ENCODE assay signal across 22 cellular contexts in genomic region chr18:7775848-7776247, GRCh38.
DNase-seq lines count a peak whose midpoint lies in the region; ATAC-seq and TF ChIP-seq lines count a peak whose summit lies in the region.
"Had no signal": no experiment of that assay in that cellular context is flagged by ENCODE, and none has a peak within 500 bp of the region (broad histone marks: within the 10 kb centered on the region; RNA-seq: fewer than 3 reads in every experiment).

No MANE protein-coding gene starts in this region.

- H3K27ac ChIP-seq in mammary epithelial cell (ENCODE audit: insufficient read depth, low read depth, low read length): no peak overlapping the region
- H3K27ac ChIP-seq in breast epithelium: no peak overlapping the region
- H3K27ac ChIP-seq in upper lobe of left lung: no peak overlapping the region
- H3K27ac ChIP-seq: A549, C4-2B had no signal

- intact Hi-C loops in mammary epithelial cell (cut with micrococcal nuclease) (no loop called here), breast epithelium (cut with DNase I; ENCODE audit: low total_unique reads) (loop anchor here (5.0 kb wide), 1 partner anchor 114 kb away; no protein-coding TSS in a partner anchor), left colon (cut with DNase I, micrococcal nuclease) (no loop called here)

- H3K4me3 ChIP-seq in mammary epithelial cell (replicated peaks in 1 of 3; ENCODE audit: insufficient read depth in 1 of 3, low read depth in 2 of 3, low read length in 3 of 3): no peak overlapping the region
- no peak overlapping the region for H3K4me3 ChIP-seq in breast epithelium
- H3K4me3 ChIP-seq in Loucy (ENCODE audit: low read length, poor library complexity, severe bottlenecking): no peak overlapping the region
- H3K4me3 ChIP-seq in upper lobe of left lung: no peak overlapping the region
- H3K4me3 ChIP-seq: A549, GM12878, HAP-1 had no signal

- no peaks in the 10 kb centered on the region for H3K9me2 ChIP-seq in Loucy (replicated peaks; ENCODE audit: low read depth, low read length)

- H3K36me3 ChIP-seq in mammary epithelial cell (ENCODE audit: insufficient read depth, low read length): no peaks in the 10 kb centered on the region
- no peaks in the 10 kb centered on the region for H3K36me3 ChIP-seq in breast epithelium
- no peaks in the 10 kb centered on the region for H3K36me3 ChIP-seq in Loucy (ENCODE audit: insufficient read depth, low read length)
- peaks cover 0 to 5% (median 0%) of the 10 kb centered on the region in 4 donors for H3K36me3 ChIP-seq in upper lobe of left lung
- H3K36me3 ChIP-seq: BE2C, HAP-1 had no signal

- in situ Hi-C loops in mammary epithelial cell (cut with MboI; ENCODE audit: low sequenced_read_pairs in 2 of 2): loop anchor here (25.0 kb wide), 2 partner anchors 186 to 611 kb away; no protein-coding TSS in a partner anchor

- dilution Hi-C loops in mammary epithelial cell (cut with HindIII; ENCODE audit: low sequenced_read_pairs): no loop called here

- no peaks in the 10 kb centered on the region for H3F3A ChIP-seq in Loucy (ENCODE audit: low read depth)

- CTCF ChIA-PET in mammary epithelial cell (lab: Charles Lee; ENCODE audit: low non-redundant PET): no interaction called here

- H3K4me2 ChIP-seq in mammary epithelial cell (ENCODE audit: insufficient read depth, low read depth, low read length) (no peak overlapping the region), Loucy (ENCODE audit: low read depth, low read length, poor library complexity, severe bottlenecking) (peak overlapping the region; percentile 26)
- H3K4me2 ChIP-seq: A549 had no signal

- no peak for TF ChIP-seq EP300 in upper lobe of left lung (IDR thresholded peaks at IDR 0.05)

- H2AFZ ChIP-seq in mammary epithelial cell (ENCODE audit: low read depth, low read length) (no peak overlapping the region), Loucy (ENCODE audit: low read length) (no peak overlapping the region)

- no peak for TF ChIP-seq CTCF in mammary epithelial cell (conservative IDR thresholded peaks at IDR 0.05 in 1 of 2, IDR thresholded peaks at IDR 0.05 in 1 of 2; ENCODE audit: extremely low read depth in 1 of 2, insufficient read depth in 1 of 2, low read depth in 1 of 2, low read length in 2 of 2)
- no peak for TF ChIP-seq CTCF in breast epithelium (IDR thresholded peaks at IDR 0.05)
- TF ChIP-seq CTCF in Loucy (conservative IDR thresholded peaks at IDR 0.05; ENCODE audit: low read length): no peak
- TF ChIP-seq CTCF in upper lobe of left lung (IDR thresholded peaks at IDR 0.05): no peak

- no TSS peak for BruUV-seq in mammary epithelial cell (replicated peaks; lab: Mats Ljungman, UMichigan)

- DNase-seq in mammary epithelial cell (no peak), breast epithelium (ENCODE audit: low spot score in 2 of 2) (no peak), left colon (no peak), DMS 273 treated with DMSO at 0.1 percent for 48 hours (lab: John Stamatoyannopoulos, UW) (no peak), upper lobe of left lung (no peak)
- DNase-seq: 8988T; ACHN; AML-193; BE2C; Caco-2; CD4-positive, CD25-positive, alpha-beta regulatory T cell; CD8-positive, alpha-beta T cell; DND-41; GDM1; GOT3; HFFc6 had no signal

- H3K9ac ChIP-seq in mammary epithelial cell (ENCODE audit: insufficient read depth, low read length) (peak overlapping the region; percentile 7), Loucy (ENCODE audit: low read depth, low read length, poor library complexity, severe bottlenecking) (no peak overlapping the region)

- H3K9me3 ChIP-seq in mammary epithelial cell (replicated peaks; ENCODE audit: insufficient read depth, low read length): no peaks in the 10 kb centered on the region
- no peaks in the 10 kb centered on the region for H3K9me3 ChIP-seq in breast epithelium
- H3K9me3 ChIP-seq in Loucy (ENCODE audit: insufficient read depth, low read depth, low read length): no peaks in the 10 kb centered on the region
- no peaks in the 10 kb centered on the region for H3K9me3 ChIP-seq in upper lobe of left lung
- H3K9me3 ChIP-seq: A549, BE2C, Caco-2, HAP-1 had no signal

- no peaks in the 10 kb centered on the region for H3K27me3 ChIP-seq in mammary epithelial cell (ENCODE audit: insufficient read depth, low read length)
- no peaks in the 10 kb centered on the region for H3K27me3 ChIP-seq in breast epithelium
- H3K27me3 ChIP-seq in Loucy (ENCODE audit: insufficient read depth, low read length, poor library complexity, severe bottlenecking): no peaks in the 10 kb centered on the region
- no peaks in the 10 kb centered on the region for H3K27me3 ChIP-seq in upper lobe of left lung
- H3K27me3 ChIP-seq: BE2C had no signal

- H3K79me2 ChIP-seq in mammary epithelial cell (ENCODE audit: insufficient read depth, low read length) (peaks cover 2% of the 10 kb centered on the region), Loucy (ENCODE audit: insufficient read depth, low read length) (no peaks in the 10 kb centered on the region)

- H4K20me1 ChIP-seq in mammary epithelial cell (ENCODE audit: insufficient read depth, low read length): no peaks in the 10 kb centered on the region
- H4K20me1 ChIP-seq in Loucy (ENCODE audit: insufficient read depth, low read length, poor library complexity, severe bottlenecking): no peaks in the 10 kb centered on the region

- WGBS in mammary epithelial cell (ENCODE audit: low coverage, missing lambda C conversion rate): 68% methylated on average over 2 of the region's 2 CpGs
- 79 to 89% methylated on average over 2 of the region's 2 CpGs for WGBS in upper lobe of left lung, 2 donors

- ATAC-seq in left colon (peak; percentile 57), GM18861 (IDR thresholded peaks at IDR 0.05; ENCODE audit: unreplicated experiment) (no peak), upper lobe of left lung (ENCODE audit: low FRiP score in 2 of 2) (no peak)
- ATAC-seq: A549; CD8-positive, alpha-beta T cell; GM12878 had no signal

- no peak for TF ChIP-seq POLR2A in breast epithelium (IDR thresholded peaks at IDR 0.05)
- no peak for TF ChIP-seq POLR2A in upper lobe of left lung (IDR thresholded peaks at IDR 0.05)

- no peaks in the 10 kb centered on the region for H3K4me1 ChIP-seq in mammary epithelial cell (ENCODE audit: insufficient read depth, low read length)
- H3K4me1 ChIP-seq in breast epithelium: no peaks in the 10 kb centered on the region
- H3K4me1 ChIP-seq in Loucy (ENCODE audit: insufficient read depth, low read length, poor library complexity, severe bottlenecking): peaks cover 2% of the 10 kb centered on the region
- peaks cover 0 to 2% (median 0%) of the 10 kb centered on the region in 4 donors for H3K4me1 ChIP-seq in upper lobe of left lung
- H3K4me1 ChIP-seq: BE2C, HAP-1 had no signal
